Comparison of ENCODE assay signal across 27 cellular contexts in the genomic region with DNA sequence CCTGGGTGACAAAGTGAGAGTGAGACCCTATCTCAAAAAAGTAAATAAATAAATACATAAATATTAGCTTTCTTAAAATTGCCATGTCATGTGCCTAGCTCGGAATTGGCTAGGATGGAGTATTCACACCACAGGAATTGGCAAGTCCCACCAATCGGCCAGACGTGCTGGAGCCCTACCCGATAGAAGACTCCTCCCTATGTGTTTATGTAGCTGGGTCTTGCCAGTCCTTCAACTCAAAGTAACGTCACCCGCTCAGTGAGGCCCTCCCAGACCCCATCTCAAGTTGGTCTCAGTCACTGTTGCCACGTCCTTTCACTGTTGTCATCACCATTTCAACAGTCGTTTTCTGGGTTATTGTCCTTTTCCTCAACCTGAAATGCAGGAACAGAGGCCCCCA. TPM values are rescaled to one million over a fixed set of nuclear protein-coding genes. Genes with fewer than 3 reads are reported as not detected.
"Had no signal": no experiment of that assay in that cellular context is flagged by ENCODE, and none has a peak within 500 bp of the region (broad histone marks: within the 10 kb centered on the region; RNA-seq: fewer than 3 reads in every experiment).

No MANE protein-coding gene starts in this region.

- FAIRE-seq: keratinocyte had no signal

- H3K4me3 Mint-ChIP-seq: effector memory CD8-positive, alpha-beta T cell; memory B cell; natural killer cell treated with Interleukin-12 subunit alpha and Interleukin-12 subunit beta and Interleukin-15 and Interleukin-18, amount 100 ng/mL, for 72 hours; neural progenitor cell; stimulated activated naive B cell treated with anti-CD40 and anti-IgM and Interleukin-4, amounts not matched to agents 10 μg/mL and 1 μg/mL and 100 μg/mL, for 72 hours; stimulated activated naive CD8-positive, alpha-beta T cell treated with anti-CD3 and anti-CD28 coated beads, Interleukin-15, amount 100 ng/mL, for 72 hours had no signal

- DNase-seq: effector memory CD8-positive, alpha-beta T cell; gastrocnemius medialis; heart right ventricle; hypothalamus; left ventricle myocardium inferior; lower lobe of right lung; midbrain; stimulated activated CD4-positive, alpha-beta T cell treated with anti-CD3 and anti-CD28 coated beads, Interleukin-2, amount 100 ng/mL, for 24 hours; stimulated activated CD4-positive, alpha-beta T cell treated with anti-CD3 and anti-CD28 coated beads, Interleukin-4, amount 100 ng/mL, for 4 hours; stimulated activated naive B cell treated with anti-CD40 and anti-IgM and Interleukin-4, amounts not matched to agents 10 μg/mL and 1 μg/mL and 100 μg/mL, for 72 hours; stimulated activated naive CD8-positive, alpha-beta T cell treated with anti-CD3 and anti-CD28 coated beads, Interleukin-15, amount 100 ng/mL, for 72 hours; transverse colon had no signal

- H3K27ac Mint-ChIP-seq: effector memory CD8-positive, alpha-beta T cell; memory B cell; natural killer cell treated with Interleukin-12 subunit alpha and Interleukin-12 subunit beta and Interleukin-15 and Interleukin-18, amount 100 ng/mL, for 72 hours; neural progenitor cell; stimulated activated naive B cell treated with anti-CD40 and anti-IgM and Interleukin-4, amounts not matched to agents 10 μg/mL and 1 μg/mL and 100 μg/mL, for 72 hours had no signal

- H3K4me1 Mint-ChIP-seq: neural progenitor cell; stimulated activated naive B cell treated with anti-CD40 and anti-IgM and Interleukin-4, amounts not matched to agents 10 μg/mL and 1 μg/mL and 100 μg/mL, for 72 hours; stimulated activated naive CD8-positive, alpha-beta T cell treated with anti-CD3 and anti-CD28 coated beads, Interleukin-15, amount 100 ng/mL, for 72 hours had no signal

- H3K4me1 ChIP-seq: esophagus muscularis mucosa, gastrocnemius medialis, heart right ventricle, left ventricle myocardium inferior, lower lobe of right lung, parathyroid adenoma, transverse colon had no signal

- H3K27me3 Mint-ChIP-seq: stimulated activated naive B cell treated with anti-CD40 and anti-IgM and Interleukin-4, amounts not matched to agents 10 μg/mL and 1 μg/mL and 100 μg/mL, for 72 hours had no signal

- H3K36me3 ChIP-seq: esophagus muscularis mucosa, gastrocnemius medialis, heart right ventricle, left ventricle myocardium inferior, lower lobe of right lung, neural progenitor cell, thoracic aorta, transverse colon had no signal

- H3K27ac ChIP-seq: epithelial cell of prostate, esophagus muscularis mucosa, gastrocnemius medialis, heart right ventricle, left ventricle myocardium inferior, lower lobe of right lung, neural progenitor cell, parathyroid adenoma, skin epidermis, thoracic aorta, transverse colon had no signal

- H3K4me3 ChIP-seq: esophagus muscularis mucosa, gastrocnemius medialis, heart right ventricle, left ventricle myocardium inferior, lower lobe of right lung, neural progenitor cell, skin epidermis, thoracic aorta, transverse colon had no signal

- H3K36me3 Mint-ChIP-seq: memory B cell; natural killer cell treated with Interleukin-12 subunit alpha and Interleukin-12 subunit beta and Interleukin-15 and Interleukin-18, amount 100 ng/mL, for 72 hours; neural progenitor cell; stimulated activated naive B cell treated with anti-CD40 and anti-IgM and Interleukin-4, amounts not matched to agents 10 μg/mL and 1 μg/mL and 100 μg/mL, for 72 hours had no signal

- H3K9me3 Mint-ChIP-seq: effector memory CD8-positive, alpha-beta T cell; memory B cell; natural killer cell treated with Interleukin-12 subunit alpha and Interleukin-12 subunit beta and Interleukin-15 and Interleukin-18, amount 100 ng/mL, for 72 hours; neural progenitor cell; stimulated activated naive B cell treated with anti-CD40 and anti-IgM and Interleukin-4, amounts not matched to agents 10 μg/mL and 1 μg/mL and 100 μg/mL, for 72 hours; stimulated activated naive CD8-positive, alpha-beta T cell treated with anti-CD3 and anti-CD28 coated beads, Interleukin-15, amount 100 ng/mL, for 72 hours had no signal

- H3K9me3 ChIP-seq: esophagus muscularis mucosa, gastrocnemius medialis, heart right ventricle, left ventricle myocardium inferior, lower lobe of right lung, thoracic aorta, transverse colon had no signal

- H3K27me3 ChIP-seq: gastrocnemius medialis, neural progenitor cell had no signal

RNA-seq across cellular contexts. Expression of gene VRTN, which starts 20.2 kb away (rescaled TPM):
- total RNA-seq: esophagus muscularis mucosa; fibroblast of villous mesenchyme; gastrocnemius medialis; heart right ventricle; left ventricle myocardium inferior; lower lobe of right lung; natural killer cell treated with Interleukin-12 subunit alpha and Interleukin-12 subunit beta and Interleukin-15 and Interleukin-18, amount 100 ng/mL, for 72 hours; omental fat pad; pulmonary artery endothelial cell; sciatic nerve; subcutaneous adipose tissue; thoracic aorta; transverse colon; urinary bladder had no signal
- polyA plus RNA-seq: heart right ventricle, keratinocyte, urinary bladder had no signal

RNA-seq across cellular contexts. Expression of gene SYNDIG1L, which starts 57.6 kb away (rescaled TPM):
- total RNA-seq: fibroblast of villous mesenchyme; gastrocnemius medialis; natural killer cell treated with Interleukin-12 subunit alpha and Interleukin-12 subunit beta and Interleukin-15 and Interleukin-18, amount 100 ng/mL, for 72 hours; pulmonary artery endothelial cell; urinary bladder had no signal
- polyA plus RNA-seq: keratinocyte had no signal
